In the genomic region with DNA sequence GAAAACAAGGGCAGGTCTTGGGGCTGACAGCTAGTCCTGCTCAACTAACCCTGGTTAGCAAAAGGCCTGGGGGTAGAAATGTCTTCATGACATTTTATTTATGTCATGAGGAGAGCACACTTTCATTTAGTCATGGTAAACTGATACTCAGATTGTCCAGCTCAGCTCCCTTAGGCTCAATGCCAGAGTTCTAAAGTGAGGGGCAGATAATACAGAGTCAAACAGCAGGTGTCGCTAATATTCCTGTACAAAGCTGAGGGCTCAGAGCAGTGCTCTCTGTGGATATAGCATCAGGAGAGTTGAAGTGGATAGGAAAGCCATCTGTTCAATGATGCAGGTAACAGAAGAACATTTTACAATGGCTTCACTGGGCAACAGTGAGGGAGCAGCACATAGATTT, we compare ENCODE assay signal across 3 cellular contexts.
TF ChIP-seq lines count a peak whose summit lies in the region.

No MANE protein-coding gene starts in this region.

TF ChIP-seq in SK-N-SH treated with all-trans-retinoic acid at 6 μM for 48 hours, 23 proteins besides CTCF, POLR2A, EP300 and RAD21 (continued from another document and continues in another):
- TF ChIP-seq GLIS3 (CRISPR knock-in tag; IDR thresholded peaks at IDR 0.05) (no peak), OSR1 (CRISPR knock-in tag; IDR thresholded peaks at IDR 0.05) (no peak), SNAI2 (CRISPR knock-in tag; IDR thresholded peaks at IDR 0.05) (no peak), PPARA (CRISPR knock-in tag; IDR thresholded peaks at IDR 0.05; ENCODE audit: borderline replicate concordance) (no peak), ISL1 (CRISPR knock-in tag; IDR thresholded peaks at IDR 0.05) (no peak), CSDC2 (CRISPR knock-in tag; IDR thresholded peaks at IDR 0.05) (no peak), ZFP30 (CRISPR knock-in tag; IDR thresholded peaks at IDR 0.05) (no peak), ZNF565 (CRISPR knock-in tag; conservative IDR thresholded peaks at IDR 0.05; ENCODE audit: low read depth) (no peak), TOX (CRISPR knock-in tag; IDR thresholded peaks at IDR 0.05; ENCODE audit: borderline replicate concordance) (no peak), ZNF70 (CRISPR knock-in tag; IDR thresholded peaks at IDR 0.05) (no peak)
- TF ChIP-seq, protein P1, sequence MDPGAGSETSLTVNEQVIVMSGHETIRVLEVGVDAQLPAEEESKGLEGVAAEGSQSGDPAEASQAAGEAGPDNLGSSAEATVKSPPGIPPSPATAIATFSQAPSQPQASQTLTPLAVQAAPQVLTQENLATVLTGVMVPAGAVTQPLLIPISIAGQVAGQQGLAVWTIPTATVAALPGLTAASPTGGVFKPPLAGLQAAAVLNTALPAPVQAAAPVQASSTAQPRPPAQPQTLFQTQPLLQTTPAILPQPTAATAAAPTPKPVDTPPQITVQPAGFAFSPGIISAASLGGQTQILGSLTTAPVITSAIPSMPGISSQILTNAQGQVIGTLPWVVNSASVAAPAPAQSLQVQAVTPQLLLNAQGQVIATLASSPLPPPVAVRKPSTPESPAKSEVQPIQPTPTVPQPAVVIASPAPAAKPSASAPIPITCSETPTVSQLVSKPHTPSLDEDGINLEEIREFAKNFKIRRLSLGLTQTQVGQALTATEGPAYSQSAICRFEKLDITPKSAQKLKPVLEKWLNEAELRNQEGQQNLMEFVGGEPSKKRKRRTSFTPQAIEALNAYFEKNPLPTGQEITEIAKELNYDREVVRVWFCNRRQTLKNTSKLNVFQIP (CRISPR knock-in tag; IDR thresholded peaks at IDR 0.05; ENCODE audit: borderline replicate concordance, low read depth) = no peak
- TF ChIP-seq, protein P2, sequence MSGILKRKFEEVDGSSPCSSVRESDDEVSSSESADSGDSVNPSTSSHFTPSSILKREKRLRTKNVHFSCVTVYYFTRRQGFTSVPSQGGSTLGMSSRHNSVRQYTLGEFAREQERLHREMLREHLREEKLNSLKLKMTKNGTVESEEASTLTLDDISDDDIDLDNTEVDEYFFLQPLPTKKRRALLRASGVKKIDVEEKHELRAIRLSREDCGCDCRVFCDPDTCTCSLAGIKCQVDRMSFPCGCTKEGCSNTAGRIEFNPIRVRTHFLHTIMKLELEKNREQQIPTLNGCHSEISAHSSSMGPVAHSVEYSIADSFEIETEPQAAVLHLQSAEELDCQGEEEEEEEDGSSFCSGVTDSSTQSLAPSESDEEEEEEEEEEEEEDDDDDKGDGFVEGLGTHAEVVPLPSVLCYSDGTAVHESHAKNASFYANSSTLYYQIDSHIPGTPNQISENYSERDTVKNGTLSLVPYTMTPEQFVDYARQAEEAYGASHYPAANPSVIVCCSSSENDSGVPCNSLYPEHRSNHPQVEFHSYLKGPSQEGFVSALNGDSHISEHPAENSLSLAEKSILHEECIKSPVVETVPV (CRISPR knock-in tag; IDR thresholded peaks at IDR 0.05) = no peak
- TF ChIP-seq, protein P3, sequence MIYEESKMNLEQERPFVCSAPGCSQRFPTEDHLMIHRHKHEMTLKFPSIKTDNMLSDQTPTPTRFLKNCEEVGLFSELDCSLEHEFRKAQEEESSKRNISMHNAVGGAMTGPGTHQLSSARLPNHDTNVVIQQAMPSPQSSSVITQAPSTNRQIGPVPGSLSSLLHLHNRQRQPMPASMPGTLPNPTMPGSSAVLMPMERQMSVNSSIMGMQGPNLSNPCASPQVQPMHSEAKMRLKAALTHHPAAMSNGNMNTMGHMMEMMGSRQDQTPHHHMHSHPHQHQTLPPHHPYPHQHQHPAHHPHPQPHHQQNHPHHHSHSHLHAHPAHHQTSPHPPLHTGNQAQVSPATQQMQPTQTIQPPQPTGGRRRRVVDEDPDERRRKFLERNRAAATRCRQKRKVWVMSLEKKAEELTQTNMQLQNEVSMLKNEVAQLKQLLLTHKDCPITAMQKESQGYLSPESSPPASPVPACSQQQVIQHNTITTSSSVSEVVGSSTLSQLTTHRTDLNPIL (CRISPR knock-in tag; IDR thresholded peaks at IDR 0.05; ENCODE audit: low read depth) = no peak

TF ChIP-seq in SK-N-SH, 30 proteins besides CTCF, POLR2A, EP300 and RAD21 (continued from another document):
- TF ChIP-seq FOSL2 (IDR thresholded peaks at IDR 0.05; ENCODE audit: borderline replicate concordance, low read depth) (no peak), EZH2phosphoT487 (IDR thresholded peaks at IDR 0.05; ENCODE audit: borderline replicate concordance, low read depth) (no peak), TAF1 (IDR thresholded peaks at IDR 0.05; ENCODE audit: borderline replicate concordance, low read depth, low read length) (no peak), FOXM1 (IDR thresholded peaks at IDR 0.05; ENCODE audit: low read depth) (no peak), CHD2 (IDR thresholded peaks at IDR 0.05; ENCODE audit: low read length, partially characterized antibody) (no peak)
- TF ChIP-seq, protein P4, sequence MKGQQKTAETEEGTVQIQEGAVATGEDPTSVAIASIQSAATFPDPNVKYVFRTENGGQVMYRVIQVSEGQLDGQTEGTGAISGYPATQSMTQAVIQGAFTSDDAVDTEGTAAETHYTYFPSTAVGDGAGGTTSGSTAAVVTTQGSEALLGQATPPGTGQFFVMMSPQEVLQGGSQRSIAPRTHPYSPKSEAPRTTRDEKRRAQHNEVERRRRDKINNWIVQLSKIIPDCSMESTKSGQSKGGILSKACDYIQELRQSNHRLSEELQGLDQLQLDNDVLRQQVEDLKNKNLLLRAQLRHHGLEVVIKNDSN (IDR thresholded peaks at IDR 0.05; ENCODE audit: borderline replicate concordance, low read depth) = no peak

TF ChIP-seq in WTC11, 78 proteins besides CTCF, POLR2A, EP300 and RAD21:
- no peak for TF ChIP-seq AFF4 (CRISPR knock-in tag; IDR thresholded peaks at IDR 0.05; ENCODE audit: borderline replicate concordance)
- TF ChIP-seq MXD4 (CRISPR knock-in tag; IDR thresholded peaks at IDR 0.05; ENCODE audit: borderline replicate concordance) = no peak
- no peak for TF ChIP-seq KAT7 (CRISPR knock-in tag; IDR thresholded peaks at IDR 0.05; ENCODE audit: borderline replicate concordance)
- TF ChIP-seq FOXJ3 (CRISPR knock-in tag; IDR thresholded peaks at IDR 0.05; ENCODE audit: borderline replicate concordance) = no peak
- TF ChIP-seq SP1 (CRISPR knock-in tag; conservative IDR thresholded peaks at IDR 0.05) = no peak
- TF ChIP-seq ZNF396 (CRISPR knock-in tag; IDR thresholded peaks at IDR 0.05; ENCODE audit: borderline replicate concordance) = no peak
- TF ChIP-seq, protein P5, sequence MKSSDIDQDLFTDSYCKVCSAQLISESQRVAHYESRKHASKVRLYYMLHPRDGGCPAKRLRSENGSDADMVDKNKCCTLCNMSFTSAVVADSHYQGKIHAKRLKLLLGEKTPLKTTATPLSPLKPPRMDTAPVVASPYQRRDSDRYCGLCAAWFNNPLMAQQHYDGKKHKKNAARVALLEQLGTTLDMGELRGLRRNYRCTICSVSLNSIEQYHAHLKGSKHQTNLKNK (CRISPR knock-in tag; IDR thresholded peaks at IDR 0.05) = no peak
- no peak for TF ChIP-seq ATF1 (CRISPR knock-in tag; IDR thresholded peaks at IDR 0.05)
- TF ChIP-seq RORB (CRISPR knock-in tag; IDR thresholded peaks at IDR 0.05) = no peak
